1 cellular context compared by ENCODE assay signal in genomic region chr3:47525617-47526016, GRCh38.
TF ChIP-seq lines count a peak whose summit lies in the region.

No MANE protein-coding gene starts in this region.

TF ChIP-seq in SK-N-SH treated with all-trans-retinoic acid at 6 μM for 48 hours, 23 proteins besides CTCF, POLR2A, EP300 and RAD21 (continued from another document):
- TF ChIP-seq CSRNP3 (CRISPR knock-in tag; IDR thresholded peaks at IDR 0.05) (no peak), ZNF8 (CRISPR knock-in tag; IDR thresholded peaks at IDR 0.05) (no peak)
